ENCODE assay signal across 26 cellular contexts in the genomic region with DNA sequence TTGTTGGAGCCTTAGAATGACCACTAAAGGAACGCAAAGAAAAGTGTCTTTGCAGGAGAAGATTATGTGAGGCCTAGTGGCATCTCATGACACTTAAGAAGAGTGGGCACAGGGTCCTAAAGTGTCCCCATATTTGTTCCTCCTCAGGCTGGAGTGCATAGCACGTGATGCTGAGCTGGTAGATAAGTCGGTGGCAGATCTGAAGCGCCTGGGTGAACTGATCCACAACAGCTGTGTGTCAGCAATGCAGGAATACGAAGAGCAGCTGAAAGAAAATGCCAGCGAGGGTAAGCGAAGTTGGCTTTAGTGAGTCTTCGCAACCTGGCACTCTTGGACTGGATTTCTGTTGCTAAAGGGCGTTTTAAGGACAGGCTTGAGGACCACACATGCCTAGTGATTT.
A peak's percentile ranks its signal among the peaks of the same experiment; 100 is the strongest.
DNase-seq lines count a peak whose midpoint lies in the region; ATAC-seq, FAIRE-seq and TF ChIP-seq lines count a peak whose summit lies in the region.
"Had no signal": no experiment of that assay in that cellular context is flagged by ENCODE, and none has a peak within 500 bp of the region (broad histone marks: within the 10 kb centered on the region; RNA-seq: fewer than 3 reads in every experiment).

No MANE protein-coding gene starts in this region.

- H3K27ac Mint-ChIP-seq in brain, result peak overlapping the region in 3 of 5 experiments; percentile 9 to 66 (median 43)
- peak overlapping the region in 4 of 6 donors; percentile 52 to 69 (median 56) for H3K27ac Mint-ChIP-seq in immature natural killer cell
- no peak overlapping the region for H3K27ac Mint-ChIP-seq in stimulated activated naive B cell treated with anti-CD40 and anti-IgM and Interleukin-4, amounts not matched to agents 10 μg/mL and 1 μg/mL and 100 μg/mL, for 72 hours
- H3K27ac Mint-ChIP-seq: IgD-negative memory B cell had no signal

- H3K9me3 ChIP-seq in HepG2 (ENCODE audit: low read length) (no peaks in the 10 kb centered on the region), right lobe of liver (no peaks in the 10 kb centered on the region)
- H3K9me3 ChIP-seq: adrenal gland, vagina had no signal

- no peak for TF ChIP-seq RAD21 in HepG2 (CRISPR knock-in tag; IDR thresholded peaks at IDR 0.05)

- CTCF ChIA-PET in HepG2 (lab: Yijun Ruan, JAX; ENCODE audit: low intra/inter-chr PET ratio, low total read pairs), result no interaction called here

- no peak for FAIRE-seq in HepG2 (lab: Jason Lieb, UNC)
- FAIRE-seq: endometrium, H54 had no signal

- H3K9ac ChIP-seq in HepG2 (ENCODE audit: insufficient read depth, low read depth, low read length), result no peak overlapping the region

- H3K4me3 ChIP-seq in HepG2 (replicated peaks in 1 of 3; ENCODE audit: insufficient read depth in 1 of 3, low read depth in 2 of 3, low read length in 3 of 3), result no peak overlapping the region
- H3K4me3 ChIP-seq in right lobe of liver, result no peak overlapping the region
- H3K4me3 ChIP-seq: adrenal gland, SK-N-MC, vagina had no signal

- H3K9me3 Mint-ChIP-seq in brain, result no peaks in the 10 kb centered on the region
- no peaks in the 10 kb centered on the region for H3K9me3 Mint-ChIP-seq in immature natural killer cell
- H3K9me3 Mint-ChIP-seq in stimulated activated naive B cell treated with anti-CD40 and anti-IgM and Interleukin-4, amounts not matched to agents 10 μg/mL and 1 μg/mL and 100 μg/mL, for 72 hours, result no peaks in the 10 kb centered on the region
- H3K9me3 Mint-ChIP-seq: CD14-positive monocyte, IgD-negative memory B cell, natural killer cell had no signal

- no TSS peak for BruUV-seq in HepG2 (replicated peaks; lab: Mats Ljungman, UMichigan)

- H4K20me1 ChIP-seq in HepG2 (ENCODE audit: insufficient read depth, low read length), result no peaks in the 10 kb centered on the region

- H3K36me3 Mint-ChIP-seq in brain (peaks cover 84% of the 10 kb centered on the region), immature natural killer cell (peaks cover 29 to 58% (median 45%) of the 10 kb centered on the region in 3 donors)
- peaks cover 50 to 71% of the 10 kb centered on the region in 2 donors for H3K36me3 Mint-ChIP-seq in stimulated activated naive B cell treated with anti-CD40 and anti-IgM and Interleukin-4, amounts not matched to agents 10 μg/mL and 1 μg/mL and 100 μg/mL, for 72 hours
- H3K36me3 Mint-ChIP-seq: IgD-negative memory B cell had no signal

- H3K36me3 ChIP-seq in HepG2 (replicated peaks in 1 of 2; ENCODE audit: control insufficient read depth in 1 of 2, insufficient read depth in 2 of 2, low read length in 2 of 2) (peaks cover 31 to 88% of the 10 kb centered on the region in 2 experiments), right lobe of liver (peaks cover 0 to 98% (median 47%) of the 10 kb centered on the region in 4 donors)

- peak; percentile 24; the same call in 2 of the 3 replicates for ATAC-seq in HepG2
- ATAC-seq in right lobe of liver, result no peak
- ATAC-seq in stimulated activated naive B cell treated with anti-CD40 and anti-IgM and Interleukin-4, amounts not matched to agents 10 μg/mL and 1 μg/mL and 100 μg/mL, for 72 hours (replicated peaks), result no peak
- ATAC-seq in HG03097 (IDR thresholded peaks at IDR 0.05; ENCODE audit: low FRiP score, unreplicated experiment), result no peak
- ATAC-seq: left colon, natural killer cell, Panc1, sciatic nerve had no signal

- WGBS in HepG2 (ENCODE audit: low lambda C conversion rate), result 93% methylated on average over 9 of the region's 9 CpGs
- 94% methylated on average over 8 of the region's 9 CpGs for WGBS in right lobe of liver (ENCODE audit: insufficient coverage, low coverage, low lambda C conversion rate, missing lambda C conversion rate)

- POLR2A ChIA-PET in HepG2 (lab: Yijun Ruan, JAX), result no interaction called here

- in situ Hi-C loops in HepG2 (cut with HindIII; ENCODE audit: extremely low pct_ligation_motif_present, low pct_unique_long_range_greater_than_20kb), result no loop called here

- no peak for TF ChIP-seq EP300 in HepG2 (IDR thresholded peaks at IDR 0.05; ENCODE audit: low read depth in 2 of 2, low read length in 2 of 2)
- TF ChIP-seq EP300 in HepG2 (CRISPR knock-in tag; IDR thresholded peaks at IDR 0.05; ENCODE audit: borderline replicate concordance), result no peak

- TF ChIP-seq POLR2A in HepG2 (IDR thresholded peaks at IDR 0.05; ENCODE audit: insufficient read depth in 1 of 2, low read depth in 2 of 2, low read length in 2 of 2) (no peak), right lobe of liver (IDR thresholded peaks at IDR 0.05) (no peak)

- H3K4me1 ChIP-seq in HepG2 (ENCODE audit: insufficient read depth, low read length), result no peaks in the 10 kb centered on the region
- no peaks in the 10 kb centered on the region for H3K4me1 ChIP-seq in right lobe of liver
- H3K4me1 ChIP-seq: vagina had no signal

- intact Hi-C loops in HepG2 (cut with micrococcal nuclease; ENCODE audit: unreplicated experiment), result loop anchor here (10.0 kb wide), 1 partner anchor 48 kb away; no protein-coding TSS in a partner anchor
- intact Hi-C loops in right lobe of liver (cut with DNase I), result loop anchor here in 1 of 2 donors (10.0 kb wide), 1 partner anchor 48 kb away; no protein-coding TSS in a partner anchor

- no peak overlapping the region for H3K4me2 ChIP-seq in HepG2 (ENCODE audit: low read depth, low read length)

- H2AFZ ChIP-seq in HepG2 (ENCODE audit: low read length), result no peak overlapping the region

- H3K79me2 ChIP-seq in HepG2 (ENCODE audit: insufficient read depth, low read length), result no peaks in the 10 kb centered on the region

- TF ChIP-seq CTCF in HepG2 (CRISPR knock-in tag; IDR thresholded peaks at IDR 0.05), result no peak
- TF ChIP-seq CTCF in right lobe of liver (IDR thresholded peaks at IDR 0.05), result no peak
- TF ChIP-seq CTCF in brain (conservative IDR thresholded peaks at IDR 0.05), result no peak

- H3K4me3 Mint-ChIP-seq in brain (no peak overlapping the region), immature natural killer cell (no peak overlapping the region)
- no peak overlapping the region for H3K4me3 Mint-ChIP-seq in stimulated activated naive B cell treated with anti-CD40 and anti-IgM and Interleukin-4, amounts not matched to agents 10 μg/mL and 1 μg/mL and 100 μg/mL, for 72 hours
- H3K4me3 Mint-ChIP-seq: CD14-positive monocyte, IgD-negative memory B cell, natural killer cell had no signal

- H3K27me3 ChIP-seq in HepG2 (ENCODE audit: control insufficient read depth in 1 of 2, insufficient read depth in 2 of 2, low read length in 2 of 2) (no peaks in the 10 kb centered on the region), right lobe of liver (no peaks in the 10 kb centered on the region)
- H3K27me3 ChIP-seq: adrenal gland, vagina had no signal

- DNase-seq in HepG2 (ENCODE audit: low spot score) (no peak), right lobe of liver (no peak), immature natural killer cell (no peak), NCI-H2029 treated with DMSO at 0.1 percent for 48 hours (lab: John Stamatoyannopoulos, UW) (no peak)
- no peak for DNase-seq in stimulated activated naive B cell treated with anti-CD40 and anti-IgM and Interleukin-4, amounts not matched to agents 10 μg/mL and 1 μg/mL and 100 μg/mL, for 72 hours
- DNase-seq: adrenal gland; cortex of kidney; DMS 273 treated with DMSO at 0.1 percent for 48 hours; glutamatergic neuron; left colon; mesendoderm; natural killer cell; NCI-H1417 treated with DMSO at 0.1 percent for 48 hours; NCI-H524; NK-92 treated with Interleukin-12 subunit alpha and Interleukin-12 subunit beta, amount 100 ng/mL, for 24 hours had no signal

- H3K4me1 Mint-ChIP-seq in brain, result peaks cover 36% of the 10 kb centered on the region
- H3K4me1 Mint-ChIP-seq in immature natural killer cell, result peaks cover 10 to 33% of the 10 kb centered on the region in 2 donors
- H3K4me1 Mint-ChIP-seq in stimulated activated naive B cell treated with anti-CD40 and anti-IgM and Interleukin-4, amounts not matched to agents 10 μg/mL and 1 μg/mL and 100 μg/mL, for 72 hours, result peaks cover 10 to 21% of the 10 kb centered on the region in 2 donors

- H3K27ac ChIP-seq in HepG2 (ENCODE audit: extremely low read length, insufficient read depth, low read length) (no peak overlapping the region), right lobe of liver (no peak overlapping the region)
- H3K27ac ChIP-seq: adrenal gland, HL-60, SK-N-MC, vagina had no signal

- H3K27me3 Mint-ChIP-seq in brain (no peaks in the 10 kb centered on the region), immature natural killer cell (ENCODE audit: low read depth in 3 of 3) (peaks cover 0 to 10% (median 4%) of the 10 kb centered on the region in 3 donors)
- H3K27me3 Mint-ChIP-seq in stimulated activated naive B cell treated with anti-CD40 and anti-IgM and Interleukin-4, amounts not matched to agents 10 μg/mL and 1 μg/mL and 100 μg/mL, for 72 hours, result no peaks in the 10 kb centered on the region
- H3K27me3 Mint-ChIP-seq: IgD-negative memory B cell had no signal

TF ChIP-seq in HepG2, 621 proteins besides CTCF, POLR2A, EP300 and RAD21:
- TF ChIP-seq RBM22 (optimal IDR thresholded peaks at IDR 0.05; ENCODE audit: low read length) (peak; percentile 71), KDM5A (IDR thresholded peaks at IDR 0.05; ENCODE audit: borderline replicate concordance, low read length) (no peak), TOPORS (CRISPR knock-in tag; IDR thresholded peaks at IDR 0.05) (no peak)
